ENCODE assay signal across 8 cellular contexts in the genomic region with DNA sequence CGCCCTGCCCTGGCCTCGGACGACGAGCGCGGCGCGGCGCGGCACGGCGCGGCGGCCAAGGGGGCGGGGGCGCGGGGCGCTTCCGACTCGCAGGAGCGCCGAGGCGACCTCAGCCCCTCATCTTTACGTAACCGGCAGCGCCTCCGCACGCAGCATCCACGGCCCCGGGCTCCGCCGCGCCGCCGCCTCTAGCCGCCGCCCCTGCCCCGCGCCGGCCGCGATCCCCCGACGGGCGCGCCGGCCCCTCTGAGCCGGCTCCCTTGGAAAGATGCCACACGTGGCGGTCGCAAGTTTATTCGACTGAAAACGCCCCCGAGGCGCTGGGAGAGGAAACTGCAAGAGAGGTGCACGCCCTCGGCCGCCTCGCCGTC. TPM values are rescaled to one million over a fixed set of nuclear protein-coding genes. Genes with fewer than 3 reads are reported as not detected.
A peak's percentile ranks its signal among the peaks of the same experiment; 100 is the strongest.
DNase-seq lines count a peak whose midpoint lies in the region; ATAC-seq and TF ChIP-seq lines count a peak whose summit lies in the region.

No MANE protein-coding gene starts in this region.

- peak in 6 of 10 experiments; percentile 49 to 66 (median 56) for DNase-seq in CD4-positive, alpha-beta T cell
- DNase-seq in upper lobe of right lung, result no peak
- DNase-seq in NCI-H187 treated with DMSO at 0.1 percent for 48 hours (lab: John Stamatoyannopoulos, UW), result no peak

- no peaks in the 10 kb centered on the region for H3K27me3 ChIP-seq in CD4-positive, alpha-beta T cell (ENCODE audit: control insufficient read depth, insufficient read depth, low read length)
- H3K27me3 ChIP-seq in duodenal mucosa (ENCODE audit: control insufficient read depth in 1 of 2, insufficient read depth in 2 of 2, low read length in 2 of 2), result no peaks in the 10 kb centered on the region
- H3K27me3 ChIP-seq in upper lobe of right lung, result no peaks in the 10 kb centered on the region

- H3K4me3 Mint-ChIP-seq in CD4-positive, alpha-beta T cell, result peak overlapping the region; percentile 98

- peak overlapping the region; percentile 99 for H3K27ac ChIP-seq in CD4-positive, alpha-beta T cell (ENCODE audit: low read depth, low read length)
- H3K27ac ChIP-seq in duodenal mucosa (ENCODE audit: low read depth, low read length), result peak overlapping the region; percentile 100
- peak overlapping the region; percentile 91 for H3K27ac ChIP-seq in mesodermal cell (ENCODE audit: low read depth, low read length, severe bottlenecking)
- H3K27ac ChIP-seq in upper lobe of right lung, result peak overlapping the region; percentile 100

- no peak for TF ChIP-seq CTCF in CD4-positive, alpha-beta T cell (IDR thresholded peaks at IDR 0.05)
- TF ChIP-seq CTCF in upper lobe of right lung (IDR thresholded peaks at IDR 0.05), result no peak

- H3K36me3 ChIP-seq in duodenal mucosa (ENCODE audit: control insufficient read depth in 1 of 2, insufficient read depth in 2 of 2, low read length in 2 of 2) (no peaks in the 10 kb centered on the region), mesodermal cell (ENCODE audit: control insufficient read depth, insufficient read depth, low read length) (no peaks in the 10 kb centered on the region), upper lobe of right lung (no peaks in the 10 kb centered on the region)

- H3K4me1 ChIP-seq in duodenal mucosa (ENCODE audit: control insufficient read depth in 1 of 2, insufficient read depth in 2 of 2, low read length in 2 of 2) (peaks cover 25 to 32% of the 10 kb centered on the region in 2 donors), mesodermal cell (ENCODE audit: control insufficient read depth, insufficient read depth, low read length, poor library complexity, severe bottlenecking) (peaks cover 8% of the 10 kb centered on the region), upper lobe of right lung (peaks cover 50% of the 10 kb centered on the region)

- no peaks in the 10 kb centered on the region for H3K9me3 Mint-ChIP-seq in CD4-positive, alpha-beta T cell

- intact Hi-C loops in CD4-positive, alpha-beta T cell (cut with DNase I, micrococcal nuclease), result loop anchor here (2.0 to 10.0 kb wide), 7 partner anchors 61 to 1951 kb away; a partner anchor contains a TSS
- intact Hi-C loops in upper lobe of right lung (cut with DNase I), result loop anchor here (10.0 kb wide), 1 partner anchor 171 kb away; no protein-coding TSS in a partner anchor

- H3K27ac Mint-ChIP-seq in CD4-positive, alpha-beta T cell, result peak overlapping the region; percentile 100

- no peaks in the 10 kb centered on the region for H3K27me3 Mint-ChIP-seq in CD4-positive, alpha-beta T cell

- WGBS in mesodermal cell (ENCODE audit: insufficient coverage in 2 of 2), 2 experiments, result 0% methylated on average over 14 to 47 of the region's 60 CpGs

- ATAC-seq in CD4-positive, alpha-beta T cell (ENCODE audit: poor library complexity), result peak; percentile 39
- peak; percentile 12 for ATAC-seq in GM18870 (IDR thresholded peaks at IDR 0.05; ENCODE audit: unreplicated experiment)
- ATAC-seq in HG03066 (IDR thresholded peaks at IDR 0.05; ENCODE audit: low read depth, unreplicated experiment), result peak; percentile 14
- ATAC-seq in SK-N-SH treated with all-trans-retinoic acid at 6 μM for 48 hours, result peak; percentile 4; the same call in 2 of the 3 replicates
- peak; percentile 49 for ATAC-seq in upper lobe of right lung

- peaks cover 33% of the 10 kb centered on the region for H3K36me3 Mint-ChIP-seq in CD4-positive, alpha-beta T cell (ENCODE audit: low read depth)

- H3K9ac ChIP-seq in duodenal mucosa (ENCODE audit: low read depth in 1 of 2, low read length in 2 of 2), result peak overlapping the region; percentile 100

- POLR2A ChIA-PET in CD4-positive, alpha-beta T cell (lab: Charles Lee), result interaction anchor here (1.0 to 5.8 kb wide), 12 partner anchors 7 to 1370 kb away, joined by 3 to 91 read pairs (median 4); no protein-coding TSS in a partner anchor

- H3K4me3 ChIP-seq in duodenal mucosa (ENCODE audit: low read depth in 1 of 2, low read length in 2 of 2), result peak overlapping the region; percentile 97 to 98
- peak overlapping the region; percentile 51 for H3K4me3 ChIP-seq in mesodermal cell (ENCODE audit: extremely low read depth, insufficient read depth, low read length, poor library complexity, severe bottlenecking)
- peak overlapping the region; percentile 89 for H3K4me3 ChIP-seq in upper lobe of right lung

- CTCF ChIA-PET in CD4-positive, alpha-beta T cell (lab: Charles Lee), result interaction anchor here (0.5 kb wide), 1 partner anchor 19 kb away, joined by 3 read pairs; no protein-coding TSS in a partner anchor

- no peaks in the 10 kb centered on the region for H3K9me3 ChIP-seq in CD4-positive, alpha-beta T cell (ENCODE audit: control insufficient read depth, low read length)
- H3K9me3 ChIP-seq in duodenal mucosa (ENCODE audit: control insufficient read depth in 1 of 2, low read length in 2 of 2), result no peaks in the 10 kb centered on the region
- no peaks in the 10 kb centered on the region for H3K9me3 ChIP-seq in mesodermal cell (ENCODE audit: control insufficient read depth, low read length)
- no peaks in the 10 kb centered on the region for H3K9me3 ChIP-seq in upper lobe of right lung

- H3K4me1 Mint-ChIP-seq in CD4-positive, alpha-beta T cell (ENCODE audit: low read depth), result peaks cover 60% of the 10 kb centered on the region

TF ChIP-seq in SK-N-SH treated with all-trans-retinoic acid at 6 μM for 48 hours, 23 proteins besides CTCF, POLR2A, EP300 and RAD21 (continues in another document):
- TF ChIP-seq, protein P1, sequence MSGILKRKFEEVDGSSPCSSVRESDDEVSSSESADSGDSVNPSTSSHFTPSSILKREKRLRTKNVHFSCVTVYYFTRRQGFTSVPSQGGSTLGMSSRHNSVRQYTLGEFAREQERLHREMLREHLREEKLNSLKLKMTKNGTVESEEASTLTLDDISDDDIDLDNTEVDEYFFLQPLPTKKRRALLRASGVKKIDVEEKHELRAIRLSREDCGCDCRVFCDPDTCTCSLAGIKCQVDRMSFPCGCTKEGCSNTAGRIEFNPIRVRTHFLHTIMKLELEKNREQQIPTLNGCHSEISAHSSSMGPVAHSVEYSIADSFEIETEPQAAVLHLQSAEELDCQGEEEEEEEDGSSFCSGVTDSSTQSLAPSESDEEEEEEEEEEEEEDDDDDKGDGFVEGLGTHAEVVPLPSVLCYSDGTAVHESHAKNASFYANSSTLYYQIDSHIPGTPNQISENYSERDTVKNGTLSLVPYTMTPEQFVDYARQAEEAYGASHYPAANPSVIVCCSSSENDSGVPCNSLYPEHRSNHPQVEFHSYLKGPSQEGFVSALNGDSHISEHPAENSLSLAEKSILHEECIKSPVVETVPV (CRISPR knock-in tag; IDR thresholded peaks at IDR 0.05), result no peak
- TF ChIP-seq GLIS3 (CRISPR knock-in tag; IDR thresholded peaks at IDR 0.05) (no peak), CSDC2 (CRISPR knock-in tag; IDR thresholded peaks at IDR 0.05) (no peak), ESRRG (CRISPR knock-in tag; IDR thresholded peaks at IDR 0.05) (no peak), ZNF565 (CRISPR knock-in tag; conservative IDR thresholded peaks at IDR 0.05; ENCODE audit: low read depth) (no peak), PPARA (CRISPR knock-in tag; IDR thresholded peaks at IDR 0.05; ENCODE audit: borderline replicate concordance) (no peak)
- TF ChIP-seq, protein P2, sequence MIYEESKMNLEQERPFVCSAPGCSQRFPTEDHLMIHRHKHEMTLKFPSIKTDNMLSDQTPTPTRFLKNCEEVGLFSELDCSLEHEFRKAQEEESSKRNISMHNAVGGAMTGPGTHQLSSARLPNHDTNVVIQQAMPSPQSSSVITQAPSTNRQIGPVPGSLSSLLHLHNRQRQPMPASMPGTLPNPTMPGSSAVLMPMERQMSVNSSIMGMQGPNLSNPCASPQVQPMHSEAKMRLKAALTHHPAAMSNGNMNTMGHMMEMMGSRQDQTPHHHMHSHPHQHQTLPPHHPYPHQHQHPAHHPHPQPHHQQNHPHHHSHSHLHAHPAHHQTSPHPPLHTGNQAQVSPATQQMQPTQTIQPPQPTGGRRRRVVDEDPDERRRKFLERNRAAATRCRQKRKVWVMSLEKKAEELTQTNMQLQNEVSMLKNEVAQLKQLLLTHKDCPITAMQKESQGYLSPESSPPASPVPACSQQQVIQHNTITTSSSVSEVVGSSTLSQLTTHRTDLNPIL (CRISPR knock-in tag; IDR thresholded peaks at IDR 0.05; ENCODE audit: low read depth), result no peak
- TF ChIP-seq, protein P3, sequence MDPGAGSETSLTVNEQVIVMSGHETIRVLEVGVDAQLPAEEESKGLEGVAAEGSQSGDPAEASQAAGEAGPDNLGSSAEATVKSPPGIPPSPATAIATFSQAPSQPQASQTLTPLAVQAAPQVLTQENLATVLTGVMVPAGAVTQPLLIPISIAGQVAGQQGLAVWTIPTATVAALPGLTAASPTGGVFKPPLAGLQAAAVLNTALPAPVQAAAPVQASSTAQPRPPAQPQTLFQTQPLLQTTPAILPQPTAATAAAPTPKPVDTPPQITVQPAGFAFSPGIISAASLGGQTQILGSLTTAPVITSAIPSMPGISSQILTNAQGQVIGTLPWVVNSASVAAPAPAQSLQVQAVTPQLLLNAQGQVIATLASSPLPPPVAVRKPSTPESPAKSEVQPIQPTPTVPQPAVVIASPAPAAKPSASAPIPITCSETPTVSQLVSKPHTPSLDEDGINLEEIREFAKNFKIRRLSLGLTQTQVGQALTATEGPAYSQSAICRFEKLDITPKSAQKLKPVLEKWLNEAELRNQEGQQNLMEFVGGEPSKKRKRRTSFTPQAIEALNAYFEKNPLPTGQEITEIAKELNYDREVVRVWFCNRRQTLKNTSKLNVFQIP (CRISPR knock-in tag; IDR thresholded peaks at IDR 0.05; ENCODE audit: borderline replicate concordance, low read depth), result no peak

RNA-seq across cellular contexts. Expression of a gene that starts 1.0 kb away (rescaled TPM):
- total RNA-seq in CD4-positive, alpha-beta T cell, result 100 to 1,000 TPM; 132 to 135 TPM
- polyA plus RNA-seq in mesodermal cell (2013, experiment 1 of 2), result 1.7 TPM
- 1.6 TPM for polyA plus RNA-seq in mesodermal cell (2013, experiment 2 of 2)
- total RNA-seq in upper lobe of right lung, result 91.0 TPM

Comparison
In these comparisons a context has a peak if more than half of its experiments do, and no peak if none do; other contexts are left out.
1. DNase-seq: peak in CD4-positive, alpha-beta T cell (6 of 10); none in upper lobe of right lung (single experiment) and NCI-H187 treated with DMSO at 0.1 percent for 48 hours (single experiment).
2. Peak in every context shown above with its lines, with median percentiles within 50 percentile points of each other: ATAC-seq, H3K27ac ChIP-seq and H3K4me3 ChIP-seq.